In genomic region chr13:36870050-36870692, GRCh38 we compare ENCODE assay signal across 1 cellular context.
A peak's percentile ranks its signal among the peaks of the same experiment; 100 is the strongest.
TF ChIP-seq lines count a peak whose summit lies in the region.

No MANE protein-coding gene starts in this region.

TF ChIP-seq in HepG2, 621 proteins besides CTCF, POLR2A, EP300 and RAD21 (continued from another document and continues in another):
- TF ChIP-seq THAP11 (CRISPR knock-in tag; IDR thresholded peaks at IDR 0.05) (0 out of 2 replicates have a peak, but pooled peaks have one; percentile 15), ZNF280B (CRISPR knock-in tag; IDR thresholded peaks at IDR 0.05; ENCODE audit: borderline replicate concordance) (no peak), MYPOP (CRISPR knock-in tag; IDR thresholded peaks at IDR 0.05) (no peak), ZBTB33 (CRISPR knock-in tag; IDR thresholded peaks at IDR 0.05) (no peak), CHCHD3 (CRISPR knock-in tag; IDR thresholded peaks at IDR 0.05) (no peak), MED1 (CRISPR knock-in tag; IDR thresholded peaks at IDR 0.05) (peak; percentile 76), ZNF510 (CRISPR knock-in tag; IDR thresholded peaks at IDR 0.05; ENCODE audit: low read depth) (no peak), RXRA (CRISPR knock-in tag; IDR thresholded peaks at IDR 0.05) (peak; percentile 54; the same call in 1 of the 2 replicates), IKZF1 (IDR thresholded peaks at IDR 0.05) (no peak), ZNF33B (CRISPR knock-in tag; IDR thresholded peaks at IDR 0.05) (no peak), ZFP41 (CRISPR knock-in tag; IDR thresholded peaks at IDR 0.05; ENCODE audit: borderline replicate concordance) (no peak), SOX6 (IDR thresholded peaks at IDR 0.05) (no peak), SOX6 (CRISPR knock-in tag; IDR thresholded peaks at IDR 0.05) (peak; percentile 87), ZNF605 (CRISPR knock-in tag; IDR thresholded peaks at IDR 0.05) (no peak), ZBTB43 (CRISPR knock-in tag; conservative IDR thresholded peaks at IDR 0.05) (peak; percentile 80), TBP (CRISPR knock-in tag; IDR thresholded peaks at IDR 0.05) (no peak), ZBTB20 (CRISPR knock-in tag; IDR thresholded peaks at IDR 0.05; ENCODE audit: borderline replicate concordance, low read depth) (no peak), E2F1 (CRISPR knock-in tag; IDR thresholded peaks at IDR 0.05) (no peak), ZNF337 (CRISPR knock-in tag; IDR thresholded peaks at IDR 0.05; ENCODE audit: borderline replicate concordance, low read depth) (no peak), HOMEZ (CRISPR knock-in tag; IDR thresholded peaks at IDR 0.05; ENCODE audit: low read depth) (no peak), ATF7 (IDR thresholded peaks at IDR 0.05) (no peak), ATF7 (CRISPR knock-in tag; IDR thresholded peaks at IDR 0.05) (no peak), KLF15 (CRISPR knock-in tag; IDR thresholded peaks at IDR 0.05; ENCODE audit: borderline replicate concordance) (no peak), HNF4A (CRISPR knock-in tag; IDR thresholded peaks at IDR 0.05) (0 out of 2 replicates have a peak, but pooled peaks have one; percentile 33), PHF21A (CRISPR knock-in tag; IDR thresholded peaks at IDR 0.05) (0 out of 2 replicates have a peak, but pooled peaks have one; percentile 40), NAIF1 (CRISPR knock-in tag; IDR thresholded peaks at IDR 0.05; ENCODE audit: borderline replicate concordance) (no peak), ZNF329 (CRISPR knock-in tag; IDR thresholded peaks at IDR 0.05; ENCODE audit: low read depth) (no peak), ATF3 (CRISPR knock-in tag; IDR thresholded peaks at IDR 0.05) (no peak), HIC2 (CRISPR knock-in tag; IDR thresholded peaks at IDR 0.05; ENCODE audit: low read depth) (no peak), ZNF724P (CRISPR knock-in tag; IDR thresholded peaks at IDR 0.05; ENCODE audit: borderline replicate concordance) (no peak), FOXA3 (CRISPR knock-in tag; IDR thresholded peaks at IDR 0.05) (peak; percentile 80), AFF4 (CRISPR knock-in tag; IDR thresholded peaks at IDR 0.05) (no peak), CCDC6 (CRISPR knock-in tag; IDR thresholded peaks at IDR 0.05) (no peak), HDAC2 (CRISPR knock-in tag; IDR thresholded peaks at IDR 0.05) (no peak), E2F2 (CRISPR knock-in tag; IDR thresholded peaks at IDR 0.05; ENCODE audit: borderline replicate concordance) (no peak), FOXP1 (IDR thresholded peaks at IDR 0.05) (no peak), FOXP1 (CRISPR knock-in tag; IDR thresholded peaks at IDR 0.05) (peak; percentile 46; the same call in 1 of the 2 replicates), HMG20A (CRISPR knock-in tag; IDR thresholded peaks at IDR 0.05; ENCODE audit: borderline replicate concordance) (peak; percentile 72; the same call in 1 of the 2 replicates), ZNF430 (CRISPR knock-in tag; IDR thresholded peaks at IDR 0.05) (no peak), ZNF10 (CRISPR knock-in tag; IDR thresholded peaks at IDR 0.05; ENCODE audit: borderline replicate concordance, low read depth) (no peak), IRF9 (CRISPR knock-in tag; IDR thresholded peaks at IDR 0.05; ENCODE audit: borderline replicate concordance) (no peak), EEA1 (CRISPR knock-in tag; IDR thresholded peaks at IDR 0.05; ENCODE audit: borderline replicate concordance) (no peak), GLI4 (CRISPR knock-in tag; IDR thresholded peaks at IDR 0.05; ENCODE audit: borderline replicate concordance) (no peak)
